ENCODE assay signal across 29 cellular contexts in genomic region chr5:83527722-83528438, GRCh38. TPM values are rescaled to one million over a fixed set of nuclear protein-coding genes. Genes with fewer than 3 reads are reported as not detected.
DNase-seq lines count a peak whose midpoint lies in the region; ATAC-seq, FAIRE-seq and TF ChIP-seq lines count a peak whose summit lies in the region.
"Had no signal": no experiment of that assay in that cellular context is flagged by ENCODE, and none has a peak within 500 bp of the region (broad histone marks: within the 10 kb centered on the region; RNA-seq: fewer than 3 reads in every experiment).

No MANE protein-coding gene starts in this region.

- 60% methylated on average over 4 of the region's 4 CpGs for WGBS in hepatocyte (ENCODE audit: low lambda C conversion rate, missing lambda C conversion rate)
- 87% methylated on average over 4 of the region's 4 CpGs for WGBS in smooth muscle cell (ENCODE audit: low lambda C conversion rate)

- peaks cover 8% of the 10 kb centered on the region for H3K4me1 ChIP-seq in astrocyte (ENCODE audit: insufficient read depth, low read length)
- peaks cover 7% of the 10 kb centered on the region for H3K4me1 ChIP-seq in hepatocyte (ENCODE audit: insufficient read depth)
- no peaks in the 10 kb centered on the region for H3K4me1 ChIP-seq in smooth muscle cell (ENCODE audit: low read depth)
- H3K4me1 ChIP-seq: A549, Caco-2, SJSA1 had no signal

- H3K27me3 ChIP-seq in astrocyte (ENCODE audit: insufficient read depth, low read length) (no peaks in the 10 kb centered on the region), hepatocyte (no peaks in the 10 kb centered on the region), smooth muscle cell (ENCODE audit: low read depth) (no peaks in the 10 kb centered on the region)
- H3K27me3 ChIP-seq: BLaER1 treated with 17β-estradiol and CSF1 and Interleukin-3, amounts not matched to agents 10 nM and 100 nM; SJSA1 had no signal

- H3K4me3 Mint-ChIP-seq in astrocyte (ENCODE audit: unreplicated experiment) = no peak overlapping the region
- H3K4me3 Mint-ChIP-seq in WTC11 = no peak overlapping the region
- H3K4me3 Mint-ChIP-seq: CD8-positive, alpha-beta T cell; GM23338; H9; IgD-negative memory B cell had no signal

- H3K36me3 ChIP-seq in astrocyte (ENCODE audit: insufficient read depth, low read length) (peaks cover 52% of the 10 kb centered on the region), hepatocyte (replicated peaks; ENCODE audit: insufficient read depth, low read depth) (no peaks in the 10 kb centered on the region), smooth muscle cell (ENCODE audit: low read depth) (peaks cover 8% of the 10 kb centered on the region)
- H3K36me3 ChIP-seq: BLaER1 treated with 17β-estradiol and CSF1 and Interleukin-3, amounts not matched to agents 10 nM and 100 nM had no signal

- no peak for DNase-seq in HEK293T (ENCODE audit: extremely low spot score)
- DNase-seq in astrocyte (ENCODE audit: low read depth) = no peak
- no peak for DNase-seq in hepatocyte (ENCODE audit: low spot score)
- DNase-seq in smooth muscle cell (lab: John Stamatoyannopoulos, UW; ENCODE audit: unreplicated experiment) = no peak
- DNase-seq in D341Med (ENCODE audit: low spot score) = no peak
- DNase-seq in WTC11 (ENCODE audit: low spot score) = no peak
- no peak for DNase-seq in NCI-H1436 treated with DMSO at 0.1 percent for 48 hours (lab: John Stamatoyannopoulos, UW)
- DNase-seq: AML-193; Caco-2; CD8-positive, alpha-beta T cell; DMS 273 treated with DMSO at 0.1 percent for 48 hours; DMS79; EL; GDM1; H9; NCI-H1048; NCI-H1694 treated with DMSO at 0.1 percent for 48 hours; NCI-H2081 treated with DMSO at 0.1 percent for 48 hours; NCI-H2171; NCI-H226; NCI-H510A treated with DMSO at 0.1 percent for 48 hours; NK-92 treated with Interleukin-12 subunit alpha and Interleukin-12 subunit beta, amount 100 ng/mL, for 24 hours; PC-3 had no signal

- TF ChIP-seq CTCF in astrocyte (IDR thresholded peaks at IDR 0.05; ENCODE audit: insufficient read depth, low read depth, low read length) (no peak), hepatocyte (IDR thresholded peaks at IDR 0.05; ENCODE audit: poor library complexity) (no peak), smooth muscle cell (IDR thresholded peaks at IDR 0.05; ENCODE audit: borderline replicate concordance, insufficient read depth, poor library complexity, severe bottlenecking) (no peak), WTC11 (IDR thresholded peaks at IDR 0.05) (no peak)

- H3K27ac Mint-ChIP-seq in astrocyte (ENCODE audit: unreplicated experiment) = peak overlapping the region; percentile 1
- H3K27ac Mint-ChIP-seq in WTC11 = no peak overlapping the region; the same call in 1 of the 2 replicates
- H3K27ac Mint-ChIP-seq: CD8-positive, alpha-beta T cell; GM23338 had no signal

- H3K36me3 Mint-ChIP-seq in astrocyte (ENCODE audit: low read depth, unreplicated experiment) (peaks cover 8% of the 10 kb centered on the region), WTC11 (peaks cover 15% of the 10 kb centered on the region)
- H3K36me3 Mint-ChIP-seq: CD8-positive, alpha-beta T cell; IgD-negative memory B cell had no signal

- H3K9me2 ChIP-seq in hepatocyte (replicated peaks; ENCODE audit: insufficient read depth) = no peaks in the 10 kb centered on the region

- no peak overlapping the region for H2AFZ ChIP-seq in astrocyte (ENCODE audit: low read depth, low read length)
- H2AFZ ChIP-seq in hepatocyte = no peak overlapping the region
- H2AFZ ChIP-seq in smooth muscle cell (ENCODE audit: low read depth) = no peak overlapping the region
- H2AFZ ChIP-seq: GM23338 had no signal

- H3K9me3 ChIP-seq in astrocyte (ENCODE audit: insufficient read depth, low read depth, low read length) = no peaks in the 10 kb centered on the region
- H3K9me3 ChIP-seq in hepatocyte (ENCODE audit: low read depth) = no peaks in the 10 kb centered on the region
- no peaks in the 10 kb centered on the region for H3K9me3 ChIP-seq in smooth muscle cell (replicated peaks; ENCODE audit: low read depth)
- H3K9me3 ChIP-seq: A549; BLaER1 treated with 17β-estradiol and CSF1 and Interleukin-3, amounts not matched to agents 10 nM and 100 nM; Caco-2; SJSA1 had no signal

- no peak overlapping the region for H3K27ac ChIP-seq in astrocyte (ENCODE audit: low read depth, low read length)
- H3K27ac ChIP-seq in hepatocyte = peak overlapping the region; percentile 31
- peak overlapping the region; percentile 60 for H3K27ac ChIP-seq in smooth muscle cell (ENCODE audit: low read depth)
- H3K27ac ChIP-seq: A549; BLaER1 treated with 17β-estradiol and CSF1 and Interleukin-3, amounts not matched to agents 10 nM and 100 nM; SJSA1 had no signal

- peaks cover 27% of the 10 kb centered on the region for H3K79me2 ChIP-seq in astrocyte (ENCODE audit: insufficient read depth, low read length)
- peaks cover 16% of the 10 kb centered on the region for H3K79me2 ChIP-seq in hepatocyte
- H3K79me2 ChIP-seq in smooth muscle cell (ENCODE audit: low read depth) = peaks cover 55% of the 10 kb centered on the region

- POLR2A ChIA-PET in HEK293T (lab: Yijun Ruan, JAX) (no interaction called here), WTC11 (lab: Charles Lee) (no interaction called here)

- no peak overlapping the region for H3K4me3 ChIP-seq in astrocyte (ENCODE audit: insufficient read depth, low read depth, low read length)
- H3K4me3 ChIP-seq in hepatocyte = no peak overlapping the region
- no peak overlapping the region for H3K4me3 ChIP-seq in smooth muscle cell
- H3K4me3 ChIP-seq: A549; BLaER1 treated with 17β-estradiol and CSF1 and Interleukin-3, amounts not matched to agents 10 nM and 100 nM; GM12878; GM23338; SJSA1 had no signal

- CTCF ChIA-PET in HEK293T (lab: Yijun Ruan, JAX) = interaction anchor here (1.0 kb wide), 1 partner anchor 9 kb away, joined by 3 read pairs; no protein-coding TSS in a partner anchor
- CTCF ChIA-PET in WTC11 (lab: Charles Lee) = interaction anchor here (0.8 to 1.1 kb wide), 2 partner anchors 18 to 55 kb away, joined by 3 read pairs; no protein-coding TSS in a partner anchor

- no peak for FAIRE-seq in astrocyte (lab: Jason Lieb, UNC)
- FAIRE-seq: A549, GM12878 had no signal

- no peak overlapping the region for H3K4me2 ChIP-seq in astrocyte (ENCODE audit: low read length)
- no peak overlapping the region for H3K4me2 ChIP-seq in hepatocyte
- H3K4me2 ChIP-seq in smooth muscle cell = no peak overlapping the region
- H3K4me2 ChIP-seq: A549, GM23338 had no signal

- peaks cover 7% of the 10 kb centered on the region for H3K4me1 Mint-ChIP-seq in astrocyte (ENCODE audit: low read depth, unreplicated experiment)
- peaks cover 12% of the 10 kb centered on the region for H3K4me1 Mint-ChIP-seq in WTC11
- H3K4me1 Mint-ChIP-seq: IgD-negative memory B cell had no signal

- H3F3A ChIP-seq in smooth muscle cell (ENCODE audit: low read depth) = peaks cover 76% of the 10 kb centered on the region

- no peak for ATAC-seq in WTC11
- ATAC-seq: A549; CD8-positive, alpha-beta T cell; GM12878; GM23338; PC-3 had no signal

- H4K20me1 ChIP-seq in astrocyte (ENCODE audit: insufficient read depth, low read length) (peaks cover 28% of the 10 kb centered on the region), hepatocyte (ENCODE audit: insufficient read depth, poor library complexity, severe bottlenecking) (no peaks in the 10 kb centered on the region), smooth muscle cell (ENCODE audit: low read depth) (peaks cover 98% of the 10 kb centered on the region)
- H4K20me1 ChIP-seq: BLaER1 treated with 17β-estradiol and CSF1 and Interleukin-3, amounts not matched to agents 10 nM and 100 nM had no signal

- no peaks in the 10 kb centered on the region for H3K27me3 Mint-ChIP-seq in astrocyte (ENCODE audit: low read depth, unreplicated experiment)
- H3K27me3 Mint-ChIP-seq in WTC11 (ENCODE audit: low read depth) = no peaks in the 10 kb centered on the region
- H3K27me3 Mint-ChIP-seq: IgD-negative memory B cell had no signal

- no peaks in the 10 kb centered on the region for H3K9me3 Mint-ChIP-seq in astrocyte (ENCODE audit: unreplicated experiment)
- no peaks in the 10 kb centered on the region for H3K9me3 Mint-ChIP-seq in WTC11
- H3K9me3 Mint-ChIP-seq: CD8-positive, alpha-beta T cell; GM23338; H9 had no signal

- H3K9ac ChIP-seq in astrocyte (ENCODE audit: low read length) (no peak overlapping the region), smooth muscle cell (ENCODE audit: low read depth) (peak overlapping the region; percentile 23)
- H3K9ac ChIP-seq: BLaER1 treated with 17β-estradiol and CSF1 and Interleukin-3, amounts not matched to agents 10 nM and 100 nM had no signal

TF ChIP-seq in HEK293T, 16 proteins besides CTCF, POLR2A, EP300 and RAD21 (continues in another document):
- TF ChIP-seq BHLHE40 (IDR thresholded peaks at IDR 0.05; ENCODE audit: borderline replicate concordance) (no peak), CTBP1 (IDR thresholded peaks at IDR 0.05; ENCODE audit: borderline replicate concordance) (0 out of 2 replicates have a peak, but pooled peaks have one; percentile 13), HDGF (IDR thresholded peaks at IDR 0.05; ENCODE audit: borderline replicate concordance) (no peak)
- TF ChIP-seq, protein P1, sequence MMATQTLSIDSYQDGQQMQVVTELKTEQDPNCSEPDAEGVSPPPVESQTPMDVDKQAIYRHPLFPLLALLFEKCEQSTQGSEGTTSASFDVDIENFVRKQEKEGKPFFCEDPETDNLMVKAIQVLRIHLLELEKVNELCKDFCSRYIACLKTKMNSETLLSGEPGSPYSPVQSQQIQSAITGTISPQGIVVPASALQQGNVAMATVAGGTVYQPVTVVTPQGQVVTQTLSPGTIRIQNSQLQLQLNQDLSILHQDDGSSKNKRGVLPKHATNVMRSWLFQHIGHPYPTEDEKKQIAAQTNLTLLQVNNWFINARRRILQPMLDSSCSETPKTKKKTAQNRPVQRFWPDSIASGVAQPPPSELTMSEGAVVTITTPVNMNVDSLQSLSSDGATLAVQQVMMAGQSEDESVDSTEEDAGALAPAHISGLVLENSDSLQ (IDR thresholded peaks at IDR 0.05) = peak; percentile 89

TF ChIP-seq in WTC11, 78 proteins besides CTCF, POLR2A, EP300 and RAD21 (continues in another document):
- no peak for TF ChIP-seq IRF2 (CRISPR knock-in tag; IDR thresholded peaks at IDR 0.05; ENCODE audit: borderline replicate concordance, low read depth)
- no peak for TF ChIP-seq NR2C2 (CRISPR knock-in tag; IDR thresholded peaks at IDR 0.05)
- TF ChIP-seq GRHL2 (CRISPR knock-in tag; IDR thresholded peaks at IDR 0.05; ENCODE audit: insufficient replicate concordance, severe bottlenecking) = no peak
- no peak for TF ChIP-seq CBFB (CRISPR knock-in tag; IDR thresholded peaks at IDR 0.05; ENCODE audit: low read depth)
- TF ChIP-seq GTF2I (CRISPR knock-in tag; conservative IDR thresholded peaks at IDR 0.05) = no peak
- TF ChIP-seq ZNF263 (CRISPR knock-in tag; IDR thresholded peaks at IDR 0.05; ENCODE audit: low read depth) = no peak

RNA-seq across cellular contexts. Expression of gene VCAN, which starts 56.3 kb away (rescaled TPM):
- 431 and 542 TPM in 2 replicates for total RNA-seq in astrocyte
- total RNA-seq in hepatocyte = 367 and 398 TPM in 2 replicates
- 98.0 and 104 TPM in 2 replicates for polyA plus RNA-seq in hepatocyte
- total RNA-seq in smooth muscle cell = 2,724 and 3,065 TPM in 2 replicates
- polyA plus RNA-seq in smooth muscle cell = 551 and 702 TPM in 2 replicates
- 275 to 286 TPM (median 276 TPM) in 3 replicates for total RNA-seq in WTC11 (2021)
